In genomic region chr7:155204744-155205367, GRCh38 we compare ENCODE assay signal across 8 cellular contexts.
A peak's percentile ranks its signal among the peaks of the same experiment; 100 is the strongest.
DNase-seq lines count a peak whose midpoint lies in the region; ATAC-seq and TF ChIP-seq lines count a peak whose summit lies in the region.

No MANE protein-coding gene starts in this region.

- H4K8ac ChIP-seq in IMR-90 (ENCODE audit: low read depth in 2 of 2, low read length in 2 of 2) = peak overlapping the region; percentile 56 to 99

- BruUV-seq in IMR-90 (replicated peaks; lab: Mats Ljungman, UMichigan) = no TSS peak

- peaks cover 16% of the 10 kb centered on the region; the same call in 1 of the 2 replicates for H3K9me1 ChIP-seq in IMR-90 (ENCODE audit: insufficient read depth, low read length)

- in situ Hi-C loops in ACHN (cut with HindIII; ENCODE audit: low pct_ligation_motif_present, low pct_unique_long_range_greater_than_20kb, low sequenced_read_pairs) (no loop called here), IMR-90 (cut with MboI; ENCODE audit: low sequenced_read_pairs) (loop anchor here (5.0 kb wide), 1 partner anchor 92 kb away; the partner anchor contains the start of gene INSIG1)

- peak overlapping the region; percentile 97 for H3K4ac ChIP-seq in IMR-90 (ENCODE audit: low read depth, low read length)

- no peaks in the 10 kb centered on the region for H3K79me1 ChIP-seq in IMR-90 (ENCODE audit: low read depth in 1 of 2, low read length in 2 of 2)

- H4K20me1 ChIP-seq in IMR-90 (ENCODE audit: insufficient read depth, low read length) = no peaks in the 10 kb centered on the region
- no peaks in the 10 kb centered on the region for H4K20me1 ChIP-seq in GM23338 (replicated peaks; ENCODE audit: insufficient read depth)

- H2BK15ac ChIP-seq in IMR-90 (ENCODE audit: low read depth, low read length) = no peak overlapping the region

- no peak overlapping the region for H3K56ac ChIP-seq in IMR-90 (ENCODE audit: extremely low read depth, insufficient read depth, low read length)

- H2BK5ac ChIP-seq in IMR-90 (ENCODE audit: low read depth, low read length, poor library complexity, severe bottlenecking) = peak overlapping the region; percentile 88

- no peaks in the 10 kb centered on the region for H3F3A ChIP-seq in GM23338 (replicated peaks; ENCODE audit: low read depth)

- H3K36me3 ChIP-seq in IMR-90 (ENCODE audit: control insufficient read depth, insufficient read depth, low read length) (no peaks in the 10 kb centered on the region), GM23338 (ENCODE audit: insufficient read depth) (no peaks in the 10 kb centered on the region)
- H3K36me3 ChIP-seq in naive thymus-derived CD4-positive, alpha-beta T cell (ENCODE audit: control insufficient read depth in 2 of 3, insufficient read depth in 3 of 3, low read length in 3 of 3) = no peaks in the 10 kb centered on the region

- no peak for ATAC-seq in IMR-90 (ENCODE audit: low read depth)
- no peak for ATAC-seq in naive thymus-derived CD4-positive, alpha-beta T cell
- no peak for ATAC-seq in HG02840 (IDR thresholded peaks at IDR 0.05; ENCODE audit: low FRiP score, unreplicated experiment)
- ATAC-seq in GM23338 = no peak
- ATAC-seq in GM18907 (IDR thresholded peaks at IDR 0.05; ENCODE audit: unreplicated experiment) = no peak

- H3K9me3 Mint-ChIP-seq in naive thymus-derived CD4-positive, alpha-beta T cell = peaks cover 0 to 10% (median 0%) of the 10 kb centered on the region in 11 donors
- H3K9me3 Mint-ChIP-seq in GM23338 = peaks cover 24% of the 10 kb centered on the region

- no peak for TF ChIP-seq CTCF in IMR-90 (conservative IDR thresholded peaks at IDR 0.05; ENCODE audit: low read depth, low read length)
- no peak for TF ChIP-seq CTCF in GM23338 (conservative IDR thresholded peaks at IDR 0.05; ENCODE audit: low read depth in 2 of 2)

- H3K9me2 ChIP-seq in GM23338 (ENCODE audit: insufficient read depth) = no peaks in the 10 kb centered on the region

- no peaks in the 10 kb centered on the region for H3K9me3 ChIP-seq in IMR-90 (ENCODE audit: control insufficient read depth, insufficient read depth, low read length)
- no peaks in the 10 kb centered on the region for H3K9me3 ChIP-seq in naive thymus-derived CD4-positive, alpha-beta T cell (ENCODE audit: control insufficient read depth in 2 of 3, low read length in 3 of 3)

- intact Hi-C loops in IMR-90 (cut with micrococcal nuclease) = loop anchor here (1.0 kb wide), 1 partner anchor 92 kb away; the partner anchor contains the start of gene INSIG1
- intact Hi-C loops in naive thymus-derived CD4-positive, alpha-beta T cell (cut with micrococcal nuclease) = loop anchor here (1.0 to 10.0 kb wide), 9 partner anchors 14 to 1690 kb away; partner anchors contain the start of genes INSIG1 (in 2 of the 2), PAXIP1 (in 2 of the 2), HTR5A (in 1 of the 2) and LMBR1 (in 1 of the 2)

- no peak overlapping the region for H3K4me3 ChIP-seq in IMR-90 (ENCODE audit: insufficient read depth, low read depth, low read length)
- H3K4me3 ChIP-seq in naive thymus-derived CD4-positive, alpha-beta T cell (ENCODE audit: low read length) = peak overlapping the region; percentile 52
- H3K4me3 ChIP-seq in GM23338 = no peak overlapping the region

- H3K79me2 ChIP-seq in GM23338 (replicated peaks; ENCODE audit: insufficient read depth) = no peaks in the 10 kb centered on the region

- H3K4me1 ChIP-seq in IMR-90 (ENCODE audit: control insufficient read depth, insufficient read depth, low read length) = peaks cover 5% of the 10 kb centered on the region; the same call in 1 of the 2 replicates
- peaks cover 8 to 11% of the 10 kb centered on the region in 2 donors for H3K4me1 ChIP-seq in naive thymus-derived CD4-positive, alpha-beta T cell (ENCODE audit: control insufficient read depth in 2 of 2, insufficient read depth in 2 of 2, low read length in 2 of 2)
- 0 out of 2 replicates have a peak, but pooled peaks cover 1% of the 10 kb centered on the region for H3K4me1 ChIP-seq in GM23338 (ENCODE audit: insufficient read depth)

- H3K27me3 Mint-ChIP-seq in naive thymus-derived CD4-positive, alpha-beta T cell = peaks cover 0 to 4% (median 0%) of the 10 kb centered on the region in 5 donors
- peaks cover 9% of the 10 kb centered on the region for H3K27me3 Mint-ChIP-seq in GM23338 (ENCODE audit: insufficient read depth, low read depth, poor library complexity)

- peak; percentile 20 for DNase-seq in ACHN
- DNase-seq in IMR-90 = no peak
- no peak for DNase-seq in caudate nucleus (lab: John Stamatoyannopoulos, UW)
- no peak for DNase-seq in naive thymus-derived CD4-positive, alpha-beta T cell
- DNase-seq in amygdala (lab: John Stamatoyannopoulos, UW) = no peak
- no peak for DNase-seq in GM23338 (ENCODE audit: low spot score)

- H3K4me1 Mint-ChIP-seq in naive thymus-derived CD4-positive, alpha-beta T cell = peaks cover 19 to 35% (median 21%) of the 10 kb centered on the region in 7 donors
- H3K4me1 Mint-ChIP-seq in GM23338 = peaks cover 17% of the 10 kb centered on the region

- WGBS in IMR-90 (ENCODE audit: extremely low coverage in 2 of 2, insufficient read length in 1 of 2), 2 experiments = 79 to 100% methylated on average over 3 to 5 of the region's 14 CpGs

- H4K91ac ChIP-seq in IMR-90 (ENCODE audit: insufficient read depth, low read depth, low read length) = peak overlapping the region; percentile 61

- H3K4me2 ChIP-seq in IMR-90 (ENCODE audit: low read depth, low read length) = peak overlapping the region; percentile 22
- no peak overlapping the region for H3K4me2 ChIP-seq in GM23338

- no peak overlapping the region; the same call in 1 of the 2 replicates for H3K18ac ChIP-seq in IMR-90 (ENCODE audit: low read depth, low read length)

- H3K27ac Mint-ChIP-seq in naive thymus-derived CD4-positive, alpha-beta T cell = peak overlapping the region; percentile 56 to 99 (median 86)
- no peak overlapping the region for H3K27ac Mint-ChIP-seq in GM23338

- POLR2A ChIA-PET in IMR-90 (lab: Charles Lee; ENCODE audit: unreplicated experiment) = no interaction called here
- POLR2A ChIA-PET in naive thymus-derived CD4-positive, alpha-beta T cell (lab: Charles Lee) = interaction anchor here (1.0 to 4.8 kb wide), 2 partner anchors 93 to 138 kb away, joined by 5 to 50 read pairs; partner anchors contain the start of gene INSIG1

- peak overlapping the region; percentile 94 for H2BK120ac ChIP-seq in IMR-90 (ENCODE audit: low read depth, low read length)

- H2AFZ ChIP-seq in IMR-90 (replicated peaks; ENCODE audit: low read length, poor library complexity) (peak overlapping the region; percentile 95), GM23338 (no peak overlapping the region)

- no peak for TF ChIP-seq RAD21 in IMR-90 (IDR thresholded peaks at IDR 0.05; ENCODE audit: low read length)

- CTCF ChIA-PET in IMR-90 (lab: Yijun Ruan, JAX) = interaction anchor here (1.2 to 1.4 kb wide), 2 partner anchors 14 to 93 kb away, joined by 3 read pairs; partner anchors contain the start of gene INSIG1
- CTCF ChIA-PET in naive thymus-derived CD4-positive, alpha-beta T cell (lab: Charles Lee) = interaction anchor here (1.0 kb wide), 1 partner anchor 94 kb away, joined by 5 read pairs; no protein-coding TSS in a partner anchor

- H2AK5ac ChIP-seq in IMR-90 (ENCODE audit: low read depth, low read length) = peak overlapping the region; percentile 69; the same call in 1 of the 2 replicates

- peak overlapping the region; percentile 79 for H2AK9ac ChIP-seq in IMR-90 (replicated peaks; ENCODE audit: low read depth, low read length, poor library complexity)

- peak overlapping the region; percentile 67; the same call in 1 of the 2 replicates for H3K14ac ChIP-seq in IMR-90 (replicated peaks; ENCODE audit: low read depth, low read length)

- no peak; the same call in none of the 2 replicates for TF ChIP-seq POLR2A in IMR-90 (IDR thresholded peaks at IDR 0.05; ENCODE audit: low read depth, low read length)

- H3K23ac ChIP-seq in IMR-90 (ENCODE audit: low read depth, low read length) = peak overlapping the region; percentile 57; the same call in 1 of the 2 replicates

- no peak overlapping the region for H4K5ac ChIP-seq in IMR-90 (ENCODE audit: low read depth, low read length)

- H2BK20ac ChIP-seq in IMR-90 (ENCODE audit: low read depth, low read length) = peak overlapping the region; percentile 60

- H3K27ac ChIP-seq in IMR-90 (ENCODE audit: insufficient read depth, low read length) (no peak overlapping the region; the same call in 1 of the 2 replicates), caudate nucleus (ENCODE audit: low read depth, low read length) (peak overlapping the region; percentile 27), GM23338 (ENCODE audit: low read depth) (no peak overlapping the region)
- H3K27ac ChIP-seq in naive thymus-derived CD4-positive, alpha-beta T cell (ENCODE audit: low read depth, low read length) = no peak overlapping the region

- H3K4me3 Mint-ChIP-seq in naive thymus-derived CD4-positive, alpha-beta T cell = peak overlapping the region; percentile 70 to 94 (median 86)
- no peak overlapping the region for H3K4me3 Mint-ChIP-seq in GM23338

- no peak overlapping the region for H3K9ac ChIP-seq in IMR-90 (ENCODE audit: low read depth, low read length)

- peaks cover 0 to 10% (median 0%) of the 10 kb centered on the region in 5 donors for H3K36me3 Mint-ChIP-seq in naive thymus-derived CD4-positive, alpha-beta T cell
- H3K36me3 Mint-ChIP-seq in GM23338 (ENCODE audit: low read depth) = peaks cover 8% of the 10 kb centered on the region; the same call in 1 of the 3 replicates

- dilution Hi-C loops in IMR-90 (cut with HindIII; ENCODE audit: low sequenced_read_pairs, unreplicated experiment) = no loop called here

- H3K27me3 ChIP-seq in IMR-90 (ENCODE audit: control insufficient read depth, insufficient read depth, low read length) = no peaks in the 10 kb centered on the region
- no peaks in the 10 kb centered on the region for H3K27me3 ChIP-seq in naive thymus-derived CD4-positive, alpha-beta T cell (ENCODE audit: control insufficient read depth in 2 of 2, insufficient read depth in 2 of 2, low read length in 2 of 2)
- H3K27me3 ChIP-seq in GM23338 (ENCODE audit: insufficient read depth) = no peaks in the 10 kb centered on the region

TF ChIP-seq in IMR-90, 13 proteins besides CTCF, POLR2A, EP300 and RAD21:
- TF ChIP-seq MXI1 (IDR thresholded peaks at IDR 0.05; ENCODE audit: borderline replicate concordance, low read depth, low read length) = no peak
- no peak for TF ChIP-seq NFE2L2 (IDR thresholded peaks at IDR 0.05; ENCODE audit: low read depth, low read length)
- no peak for TF ChIP-seq CEBPB (IDR thresholded peaks at IDR 0.05; ENCODE audit: low read depth, low read length)
- no peak for TF ChIP-seq SMC3 (IDR thresholded peaks at IDR 0.05; ENCODE audit: low read depth, low read length)
TF ChIP-seq in IMR-90: peak in this region for 0.

TF ChIP-seq in GM23338, 12 proteins besides CTCF, POLR2A, EP300 and RAD21 (continues in another document):
- TF ChIP-seq ZNF114 (CRISPR knock-in tag; IDR thresholded peaks at IDR 0.05) = no peak
- TF ChIP-seq CREB1 (CRISPR knock-in tag; IDR thresholded peaks at IDR 0.05; ENCODE audit: low read depth) = no peak
- TF ChIP-seq POLR2AphosphoS5 (IDR thresholded peaks at IDR 0.05; ENCODE audit: low read depth) = no peak
- TF ChIP-seq STAT1 (IDR thresholded peaks at IDR 0.05; ENCODE audit: unreplicated experiment) = no peak
- no peak for TF ChIP-seq ZNF331 (CRISPR knock-in tag; IDR thresholded peaks at IDR 0.05; ENCODE audit: low read depth)
- TF ChIP-seq JUNB (IDR thresholded peaks at IDR 0.05; ENCODE audit: unreplicated experiment) = no peak
